Comparison of ENCODE assay signal across 20 cellular contexts in genomic region chr1:59765036-59765730, GRCh38. TPM values are rescaled to one million over a fixed set of nuclear protein-coding genes. Genes with fewer than 3 reads are reported as not detected.
DNase-seq lines count a peak whose midpoint lies in the region; ATAC-seq, FAIRE-seq and TF ChIP-seq lines count a peak whose summit lies in the region.
"Had no signal": no experiment of that assay in that cellular context is flagged by ENCODE, and none has a peak within 500 bp of the region (broad histone marks: within the 10 kb centered on the region; RNA-seq: fewer than 3 reads in every experiment).

No MANE protein-coding gene starts in this region.

- H3K27ac ChIP-seq in A673 (ENCODE audit: low read depth, low read length, poor library complexity, severe bottlenecking) (peak overlapping the region; percentile 83), IMR-90 (ENCODE audit: insufficient read depth, low read length) (no peak overlapping the region), SK-N-MC (no peak overlapping the region), gastrocnemius medialis (no peak overlapping the region)
- H3K27ac ChIP-seq: neural progenitor cell, vagina had no signal

- H3K14ac ChIP-seq in IMR-90 (replicated peaks; ENCODE audit: low read depth, low read length): 0 out of 2 replicates have a peak overlapping the region, but pooled peaks have one; percentile 51

- no peak overlapping the region; the same call in 1 of the 2 replicates for H4K91ac ChIP-seq in IMR-90 (ENCODE audit: insufficient read depth, low read depth, low read length)

- H3K4me2 ChIP-seq in IMR-90 (ENCODE audit: low read depth, low read length): no peak overlapping the region
- H3K4me2 ChIP-seq: neural progenitor cell had no signal

- DNase-seq in A673 (ENCODE audit: low spot score): peak; percentile 62
- DNase-seq in IMR-90: no peak
- DNase-seq in NCI-H446 treated with DMSO at 0.1 percent for 48 hours (lab: John Stamatoyannopoulos, UW): peak; percentile 60
- no peak for DNase-seq in SK-N-MC (ENCODE audit: low read depth, low spot score)
- no peak for DNase-seq in gastrocnemius medialis
- DNase-seq in HTR-8/SVneo (ENCODE audit: insufficient read length, low spot score): no peak
- DNase-seq in activated gamma-delta T cell treated with Interleukin-2 at 50 U/mL for 16 hours: no peak
- DNase-seq: activated CD4-positive, CD25-positive, alpha-beta regulatory T cell; activated gamma-delta T cell; aorta; KG1; NCI-H2029; retina; T-helper 1 cell had no signal

- H3K9ac ChIP-seq in IMR-90 (ENCODE audit: low read depth, low read length): no peak overlapping the region
- H3K9ac ChIP-seq in SK-N-MC (ENCODE audit: insufficient read length): peak overlapping the region; percentile 66
- H3K9ac ChIP-seq: neural progenitor cell had no signal

- TF ChIP-seq CTCF in A673 (conservative IDR thresholded peaks at IDR 0.05; ENCODE audit: low read depth, low read length): no peak
- no peak for TF ChIP-seq CTCF in IMR-90 (conservative IDR thresholded peaks at IDR 0.05; ENCODE audit: low read depth, low read length)
- TF ChIP-seq CTCF in gastrocnemius medialis (IDR thresholded peaks at IDR 0.05 in 4 of 5, conservative IDR thresholded peaks at IDR 0.05 in 1 of 5): no peak

- H4K20me1 ChIP-seq in IMR-90 (ENCODE audit: insufficient read depth, low read length): no peaks in the 10 kb centered on the region

- no peak overlapping the region for H3K18ac ChIP-seq in IMR-90 (ENCODE audit: low read depth, low read length)

- no peak overlapping the region for H2BK15ac ChIP-seq in IMR-90 (ENCODE audit: low read depth, low read length)

- H3K4me3 ChIP-seq in A673 (ENCODE audit: low read depth, low read length, poor library complexity, severe bottlenecking): no peak overlapping the region
- H3K4me3 ChIP-seq in IMR-90 (ENCODE audit: insufficient read depth, low read depth, low read length): no peak overlapping the region
- no peak overlapping the region for H3K4me3 ChIP-seq in SK-N-MC
- no peak overlapping the region for H3K4me3 ChIP-seq in gastrocnemius medialis
- H3K4me3 ChIP-seq: neural progenitor cell, vagina had no signal

- POLR2A ChIA-PET in A673 (lab: Charles Lee; ENCODE audit: low non-redundant PET): interaction anchor here (0.7 kb wide), 1 partner anchor 119 kb away, joined by 3 read pairs; no protein-coding TSS in a partner anchor
- POLR2A ChIA-PET in IMR-90 (lab: Charles Lee; ENCODE audit: unreplicated experiment): interaction anchor here (0.7 kb wide), 1 partner anchor 23 kb away, joined by 4 read pairs; no protein-coding TSS in a partner anchor

- no peak overlapping the region for H2BK5ac ChIP-seq in IMR-90 (ENCODE audit: low read depth, low read length, poor library complexity, severe bottlenecking)

- no peak for FAIRE-seq in HTR-8/SVneo (lab: Jason Lieb, UNC)
- FAIRE-seq: colon, islet of Langerhans had no signal

- no peaks in the 10 kb centered on the region for H3K79me1 ChIP-seq in IMR-90 (ENCODE audit: low read depth in 1 of 2, low read length in 2 of 2)

- no peak overlapping the region for H2AFZ ChIP-seq in IMR-90 (replicated peaks; ENCODE audit: low read length, poor library complexity)
- H2AFZ ChIP-seq: neural progenitor cell had no signal

- no peaks in the 10 kb centered on the region for H3K9me1 ChIP-seq in IMR-90 (ENCODE audit: insufficient read depth, low read length)

- intact Hi-C loops in A673 (cut with micrococcal nuclease; ENCODE audit: unreplicated experiment): no loop called here
- intact Hi-C loops in IMR-90 (cut with micrococcal nuclease): loop anchor here (10.0 kb wide), 1 partner anchor 1250 kb away; no protein-coding TSS in a partner anchor
- intact Hi-C loops in gastrocnemius medialis (cut with DNase I; ENCODE audit: low total_unique reads): loop anchor here (10.0 kb wide), 1 partner anchor 1250 kb away; no protein-coding TSS in a partner anchor

- CTCF ChIA-PET in A673 (lab: Charles Lee) (no interaction called here), IMR-90 (lab: Yijun Ruan, JAX) (interaction anchor here (0.6 kb wide), 1 partner anchor 22 kb away, joined by 3 read pairs; no protein-coding TSS in a partner anchor)

- H2AK5ac ChIP-seq in IMR-90 (ENCODE audit: low read depth, low read length): no peak overlapping the region

- no peak overlapping the region for H3K23ac ChIP-seq in IMR-90 (ENCODE audit: low read depth, low read length)

- no peak overlapping the region for H3K56ac ChIP-seq in IMR-90 (ENCODE audit: extremely low read depth, insufficient read depth, low read length)

- H3K4me1 ChIP-seq in A673 (ENCODE audit: insufficient read depth, low read length, poor library complexity, severe bottlenecking) (peaks cover 76% of the 10 kb centered on the region), IMR-90 (ENCODE audit: control insufficient read depth, insufficient read depth, low read length) (0 out of 2 replicates have a peak, but pooled peaks cover 2% of the 10 kb centered on the region), gastrocnemius medialis (peaks cover 0 to 16% of the 10 kb centered on the region in 2 donors)

- WGBS in IMR-90 (ENCODE audit: extremely low coverage in 2 of 2, insufficient read length in 1 of 2), 2 experiments: 92% methylated on average over 2 of the region's 5 CpGs; no CpG with 5 or more reads in 1 of the 2 experiments

- H3K36me3 ChIP-seq in A673 (ENCODE audit: insufficient read depth, low read length, poor library complexity, severe bottlenecking) (no peaks in the 10 kb centered on the region), IMR-90 (ENCODE audit: control insufficient read depth, insufficient read depth, low read length) (no peaks in the 10 kb centered on the region), SK-N-MC (ENCODE audit: insufficient read depth, low read length) (no peaks in the 10 kb centered on the region), gastrocnemius medialis (no peaks in the 10 kb centered on the region)
- H3K36me3 ChIP-seq: neural progenitor cell, vagina had no signal

- H3K9me3 ChIP-seq in A673 (ENCODE audit: low read depth, low read length, poor library complexity, severe bottlenecking) (no peaks in the 10 kb centered on the region), IMR-90 (ENCODE audit: control insufficient read depth, insufficient read depth, low read length) (no peaks in the 10 kb centered on the region), SK-N-MC (ENCODE audit: low read depth, low read length) (no peaks in the 10 kb centered on the region), gastrocnemius medialis (no peaks in the 10 kb centered on the region)
- H3K9me3 ChIP-seq: vagina had no signal

- H2AK9ac ChIP-seq in IMR-90 (replicated peaks; ENCODE audit: low read depth, low read length, poor library complexity): no peak overlapping the region

- H4K8ac ChIP-seq in IMR-90 (ENCODE audit: low read depth in 2 of 2, low read length in 2 of 2): no peak overlapping the region

- H3K4ac ChIP-seq in IMR-90 (ENCODE audit: low read depth, low read length): no peak overlapping the region

- ATAC-seq in IMR-90 (ENCODE audit: low read depth) (no peak), HG03439 (IDR thresholded peaks at IDR 0.05; ENCODE audit: unreplicated experiment) (no peak), gastrocnemius medialis (no peak)
- ATAC-seq: HCT116 had no signal

- dilution Hi-C loops in IMR-90 (cut with HindIII; ENCODE audit: low sequenced_read_pairs, unreplicated experiment): loop anchor here (25.0 kb wide), 1 partner anchor 1028 kb away; no protein-coding TSS in a partner anchor

- no peak for TF ChIP-seq RAD21 in IMR-90 (IDR thresholded peaks at IDR 0.05; ENCODE audit: low read length)

- no peak overlapping the region for H2BK120ac ChIP-seq in IMR-90 (ENCODE audit: low read depth, low read length)

- H2BK20ac ChIP-seq in IMR-90 (ENCODE audit: low read depth, low read length): no peak overlapping the region

- H4K5ac ChIP-seq in IMR-90 (ENCODE audit: low read depth, low read length): no peak overlapping the region

- H3K27me3 ChIP-seq in A673 (replicated peaks; ENCODE audit: insufficient read depth, low read depth, low read length, poor library complexity) (no peaks in the 10 kb centered on the region), IMR-90 (ENCODE audit: control insufficient read depth, insufficient read depth, low read length) (no peaks in the 10 kb centered on the region), gastrocnemius medialis (no peaks in the 10 kb centered on the region)
- H3K27me3 ChIP-seq: neural progenitor cell, vagina had no signal

- TF ChIP-seq POLR2A in IMR-90 (IDR thresholded peaks at IDR 0.05; ENCODE audit: low read depth, low read length) (no peak), gastrocnemius medialis (IDR thresholded peaks at IDR 0.05) (no peak)

- BruUV-seq in A673 (replicated peaks; lab: Mats Ljungman, UMichigan) (no TSS peak), IMR-90 (replicated peaks; lab: Mats Ljungman, UMichigan) (no TSS peak)

- in situ Hi-C loops in IMR-90 (cut with MboI; ENCODE audit: low sequenced_read_pairs): loop anchor here (25.0 kb wide), 1 partner anchor 1253 kb away; no protein-coding TSS in a partner anchor
- in situ Hi-C loops in gastrocnemius medialis (cut with MboI; ENCODE audit: low sequenced_read_pairs in 4 of 4): loop anchor here in 2 of 4 donors (25.0 kb wide), 1 partner anchor 1253 kb away; no protein-coding TSS in a partner anchor

TF ChIP-seq in IMR-90, 13 proteins besides CTCF, POLR2A, EP300 and RAD21 (continues in another document):
- no peak for TF ChIP-seq MAFK (IDR thresholded peaks at IDR 0.05; ENCODE audit: low read depth, low read length)
- no peak for TF ChIP-seq FOS (IDR thresholded peaks at IDR 0.05; ENCODE audit: low read depth, low read length)
- no peak for TF ChIP-seq BHLHE40 (IDR thresholded peaks at IDR 0.05; ENCODE audit: low read depth, low read length)
- no peak for TF ChIP-seq NFE2L2 (IDR thresholded peaks at IDR 0.05; ENCODE audit: low read depth, low read length)
- TF ChIP-seq CHD1 (IDR thresholded peaks at IDR 0.05; ENCODE audit: low read depth, low read length): no peak
- no peak for TF ChIP-seq MAZ (IDR thresholded peaks at IDR 0.05; ENCODE audit: borderline replicate concordance, low read depth, low read length)
- TF ChIP-seq USF2 (IDR thresholded peaks at IDR 0.05; ENCODE audit: low read depth, low read length): no peak
- TF ChIP-seq RFX5 (IDR thresholded peaks at IDR 0.05; ENCODE audit: low read depth, low read length): no peak
- TF ChIP-seq SMC3 (IDR thresholded peaks at IDR 0.05; ENCODE audit: low read depth, low read length): no peak

RNA-seq across cellular contexts. Expression of gene HOOK1, which starts 49.6 kb away (rescaled TPM):
- total RNA-seq in A673 (2021) (272 and 293 TPM in 2 replicates), IMR-90 (2012; rRNA removed) (not detected in 2 replicates), gastrocnemius medialis (1 to 10 TPM in 1 of 4 donors, under 1 TPM in 2, not detected in 1; 0.07 to 2.1 (median 0.10) TPM)
- not detected in 2 replicates for polyA plus RNA-seq in IMR-90 (2012; rRNA removed)
- not detected in 2 replicates for polyA plus RNA-seq in IMR-90 (2012; cell fraction: cytosol; rRNA removed)
- not detected in 2 replicates for polyA plus RNA-seq in IMR-90 (2012; cell fraction: nucleus; rRNA removed; ENCODE audit: low replicate concordance)

Comparison
In these comparisons a context has a peak if more than half of its experiments do, and no peak if none do; other contexts are left out.
1. DNase-seq: peak in A673 (single experiment) and NCI-H446 treated with DMSO at 0.1 percent for 48 hours (single experiment); none in IMR-90 (single experiment), SK-N-MC (single experiment), gastrocnemius medialis (0 of 2), HTR-8/SVneo (single experiment) and activated gamma-delta T cell treated with Interleukin-2 at 50 U/mL for 16 hours (single experiment).
2. RNA of gene HOOK1, which starts 49.6 kb away (total RNA-seq): 272 to 293 TPM in A673; 0.07 to 2.1 TPM in gastrocnemius medialis and not detected in IMR-90; every median in the first group is over 10 times any median in the second.